8 cellular contexts compared by ENCODE assay signal in genomic region chr12:133037207-133038005, GRCh38. TPM values are rescaled to one million over a fixed set of nuclear protein-coding genes. Genes with fewer than 3 reads are reported as not detected.
DNase-seq lines count a peak whose midpoint lies in the region; ATAC-seq and TF ChIP-seq lines count a peak whose summit lies in the region.

TSS of gene ZNF84 (plus strand) at chr12:133037509. CDS start at chr12:133041468, 3,959 bp downstream.

- peaks cover 35 to 91% (median 77%) of the 10 kb centered on the region in 7 donors for H3K9me3 Mint-ChIP-seq in CD14-positive monocyte

- TF ChIP-seq CTCF in CD14-positive monocyte (IDR thresholded peaks at IDR 0.05) (no peak), left lung (IDR thresholded peaks at IDR 0.05) (no peak)

- peaks cover 0 to 81% of the 10 kb centered on the region in 2 donors for H3K9me3 ChIP-seq in left lung

- no peaks in the 10 kb centered on the region for H3K27me3 ChIP-seq in left lung

- H3K27me3 Mint-ChIP-seq in CD14-positive monocyte (ENCODE audit: low read depth in 3 of 3), result peaks cover 2 to 4% (median 3%) of the 10 kb centered on the region in 3 donors

- H3K4me1 ChIP-seq in left lung, result peaks cover 4 to 9% of the 10 kb centered on the region in 2 donors

- H3K36me3 Mint-ChIP-seq in CD14-positive monocyte, result peaks cover 14 to 23% of the 10 kb centered on the region in 2 donors

- peak within 1 kb of the TSS; percentile 83 to 95 for H3K4me3 Mint-ChIP-seq in CD14-positive monocyte

- H3K4me1 Mint-ChIP-seq in CD14-positive monocyte, result peaks cover 7% of the 10 kb centered on the region

- peak within 1 kb of the TSS; percentile 67 to 68 for H3K4me3 ChIP-seq in left lung

- DNase-seq in CD14-positive monocyte (ENCODE audit: low spot score) (peak; percentile 98), NCI-H82 (lab: John Stamatoyannopoulos, UW) (peak; percentile 98), dermis blood vessel endothelial cell (peak; percentile 100), left lung (peak; percentile 97 to 98)
- DNase-seq in activated CD4-positive, alpha-beta T cell treated with anti-CD3 and anti-CD28 coated beads, Interleukin-2, amount 50 U/mL, for 48 hours, result peak; percentile 95 to 96
- peak; percentile 90 to 96 for DNase-seq in stimulated activated CD4-positive, alpha-beta T cell treated with anti-CD3 and anti-CD28 coated beads, Interleukin-2, amount 100 ng/mL, for 48 hours

- ATAC-seq in GM19397 (IDR thresholded peaks at IDR 0.05; ENCODE audit: unreplicated experiment) (peak; percentile 97), HG03571 (IDR thresholded peaks at IDR 0.05; ENCODE audit: unreplicated experiment) (peak; percentile 93), left lung (peak; percentile 98)

- peaks cover 0 to 35% of the 10 kb centered on the region in 2 donors for H3K36me3 ChIP-seq in left lung

- intact Hi-C loops in CD14-positive monocyte (cut with micrococcal nuclease), result loop anchor here (1.0 to 10.0 kb wide), 7 partner anchors 43 to 145 kb away; partner anchors contain the start of genes ZNF10 (in 2 of the 2), ZNF140 (in 2 of the 2), ZNF26 (in 2 of the 2) and ZNF891 (in 2 of the 2)
- intact Hi-C loops in left lung (cut with DNase I), result no loop called here

- H3K27ac Mint-ChIP-seq in CD14-positive monocyte, result peak within 1 kb of the TSS; percentile 80 to 96 (median 91)

- H3K27ac ChIP-seq in left lung, result peak within 1 kb of the TSS; percentile 92

RNA-seq across cellular contexts. Expression of gene ZNF84, which starts in this region (rescaled TPM):
- 1 to 10 TPM; 3.3 to 5.1 TPM for polyA plus RNA-seq in CD14-positive monocyte
- total RNA-seq in dermis blood vessel endothelial cell (20.5 and 31.0 TPM in 2 replicates), left lung (10 to 100 TPM; 17.3 to 24.5 TPM)

Comparison
In these comparisons a context has a peak if more than half of its experiments do, and no peak if none do; other contexts are left out.
1. Peak in every context shown above with its lines: DNase-seq, ATAC-seq, H3K4me3 ChIP-seq and H3K27ac ChIP-seq.
2. intact Hi-C loops: an anchor here in CD14-positive monocyte (1.0 to 10.0 kb wide); none called in left lung.